ENCODE assay signal across 9 cellular contexts in genomic region chr19:8144273-8144672, GRCh38. TPM values are rescaled to one million over a fixed set of nuclear protein-coding genes. Genes with fewer than 3 reads are reported as not detected.
"Had no signal": no experiment of that assay in that cellular context is flagged by ENCODE, and none has a peak within 500 bp of the region (broad histone marks: within the 10 kb centered on the region; RNA-seq: fewer than 3 reads in every experiment).

No MANE protein-coding gene starts in this region.

- H3K27ac ChIP-seq: GM23248 had no signal

- H3K9me3 Mint-ChIP-seq: H9, IgD-negative memory B cell had no signal

- H3K27ac Mint-ChIP-seq: IgD-negative memory B cell had no signal

- DNase-seq: GM23248, H9, HCEC 1CT, KG1 had no signal

- H3K36me3 Mint-ChIP-seq: IgD-negative memory B cell had no signal

- H2AFZ ChIP-seq: GM23248 had no signal

- FAIRE-seq: H1, H54, HTR-8/SVneo had no signal

- H3K9ac ChIP-seq: GM23248 had no signal

- H3K4me3 ChIP-seq: GM23248 had no signal

- H3K4me3 Mint-ChIP-seq: H9, IgD-negative memory B cell had no signal

RNA-seq across cellular contexts. Expression of gene FBN3, which starts 5.1 kb away (rescaled TPM):
- total RNA-seq: GM23248, HT-29 had no signal
- polyA plus RNA-seq: GM23248, IgD-negative memory B cell had no signal
